In genomic region chr20:35870541-35871307, GRCh38 we compare ENCODE assay signal across 11 cellular contexts.
DNase-seq lines count a peak whose midpoint lies in the region; ATAC-seq, FAIRE-seq and TF ChIP-seq lines count a peak whose summit lies in the region.
"Had no signal": no experiment of that assay in that cellular context is flagged by ENCODE, and none has a peak within 500 bp of the region (broad histone marks: within the 10 kb centered on the region; RNA-seq: fewer than 3 reads in every experiment).

No MANE protein-coding gene starts in this region.

- 70 to 73% methylated on average over 7 of the region's 7 CpGs for WGBS in heart right ventricle, 2 donors

- FAIRE-seq in astrocyte (lab: Jason Lieb, UNC), result no peak

- H3K79me2 ChIP-seq in astrocyte (ENCODE audit: insufficient read depth, low read length), result peaks cover 3% of the 10 kb centered on the region

- TF ChIP-seq CTCF in heart right ventricle (IDR thresholded peaks at IDR 0.05) (no peak), astrocyte (IDR thresholded peaks at IDR 0.05; ENCODE audit: insufficient read depth, low read depth, low read length) (no peak), type B pancreatic cell (conservative IDR thresholded peaks at IDR 0.05) (no peak)

- peak overlapping the region; percentile 75 for H3K4me2 ChIP-seq in astrocyte (ENCODE audit: low read length)

- H3K4me3 ChIP-seq in heart right ventricle (peak overlapping the region in 1 of 10 donors; percentile 26), astrocyte (ENCODE audit: insufficient read depth, low read depth, low read length) (peak overlapping the region; percentile 22), mucosa of stomach (ENCODE audit: low read length) (no peak overlapping the region)

- no peak overlapping the region for H2AFZ ChIP-seq in astrocyte (ENCODE audit: low read depth, low read length)

- peak overlapping the region in 6 of 10 donors; percentile 14 to 68 (median 32) for H3K27ac ChIP-seq in heart right ventricle
- H3K27ac ChIP-seq in astrocyte (ENCODE audit: low read depth, low read length), result peak overlapping the region; percentile 55

- no peaks in the 10 kb centered on the region for H3K9me3 ChIP-seq in heart right ventricle
- H3K9me3 ChIP-seq in astrocyte (ENCODE audit: insufficient read depth, low read depth, low read length), result no peaks in the 10 kb centered on the region
- H3K9me3 ChIP-seq in mucosa of stomach (ENCODE audit: control insufficient read depth, low read length), result no peaks in the 10 kb centered on the region

- H3K9me3 Mint-ChIP-seq in astrocyte (ENCODE audit: unreplicated experiment) (no peaks in the 10 kb centered on the region), type B pancreatic cell (no peaks in the 10 kb centered on the region)

- H3K36me3 ChIP-seq in heart right ventricle (peaks cover 0 to 51% (median 4%) of the 10 kb centered on the region in 9 donors), astrocyte (ENCODE audit: insufficient read depth, low read length) (no peaks in the 10 kb centered on the region), mucosa of stomach (ENCODE audit: control insufficient read depth, insufficient read depth, low read length) (no peaks in the 10 kb centered on the region)

- peak overlapping the region; percentile 13 for H3K27ac Mint-ChIP-seq in astrocyte (ENCODE audit: unreplicated experiment)
- peak overlapping the region; percentile 64 for H3K27ac Mint-ChIP-seq in type B pancreatic cell

- H3K27me3 ChIP-seq in heart right ventricle, result no peaks in the 10 kb centered on the region
- no peaks in the 10 kb centered on the region for H3K27me3 ChIP-seq in astrocyte (ENCODE audit: insufficient read depth, low read length)
- H3K27me3 ChIP-seq in mucosa of stomach (ENCODE audit: control insufficient read depth, insufficient read depth, low read length), result no peaks in the 10 kb centered on the region

- intact Hi-C loops in heart right ventricle (cut with DNase I) (loop anchor here in 1 of 10 donors (10.0 kb wide), 1 partner anchor 136 kb away; no protein-coding TSS in a partner anchor), cardiac septum (cut with DNase I) (no loop called here)

- H3K4me1 ChIP-seq in heart right ventricle (peaks cover 0 to 35% (median 11%) of the 10 kb centered on the region in 9 donors), astrocyte (ENCODE audit: insufficient read depth, low read length) (peaks cover 24% of the 10 kb centered on the region), mucosa of stomach (ENCODE audit: control insufficient read depth, insufficient read depth, low read length) (no peaks in the 10 kb centered on the region)

- H4K20me1 ChIP-seq in astrocyte (ENCODE audit: insufficient read depth, low read length), result no peaks in the 10 kb centered on the region

- DNase-seq in heart right ventricle, result no peak
- DNase-seq in cardiac septum (ENCODE audit: low spot score), result no peak
- peak; percentile 52 for DNase-seq in astrocyte (ENCODE audit: low read depth)
- DNase-seq in type B pancreatic cell (ENCODE audit: extremely low spot score, unreplicated experiment), result no peak
- DNase-seq in DMS153 treated with DMSO at 0.1 percent for 48 hours (lab: John Stamatoyannopoulos, UW; ENCODE audit: unreplicated experiment), result no peak
- no peak for DNase-seq in GM19240 (ENCODE audit: insufficient read length, low spot score)
- DNase-seq: activated CD4-positive, alpha-beta T cell treated with anti-CD3 and anti-CD28 coated beads for 4 hours; AML-193; stimulated activated CD8-positive, alpha-beta memory T cell treated with anti-CD3 and anti-CD28 coated beads, Interleukin-4, amount 100 ng/mL, for 48 hours had no signal

- H3K27me3 Mint-ChIP-seq in astrocyte (ENCODE audit: low read depth, unreplicated experiment), result no peaks in the 10 kb centered on the region
- no peaks in the 10 kb centered on the region for H3K27me3 Mint-ChIP-seq in type B pancreatic cell

- peak overlapping the region; percentile 9 for H3K4me3 Mint-ChIP-seq in astrocyte (ENCODE audit: unreplicated experiment)
- H3K4me3 Mint-ChIP-seq in type B pancreatic cell, result no peak overlapping the region

- peak overlapping the region; percentile 68 for H3K9ac ChIP-seq in astrocyte (ENCODE audit: low read length)
- H3K9ac ChIP-seq in mucosa of stomach (ENCODE audit: low read length), result peak overlapping the region; percentile 28

- ATAC-seq in heart right ventricle (no peak), HG03565 (IDR thresholded peaks at IDR 0.05; ENCODE audit: unreplicated experiment) (no peak)

- peaks cover 26% of the 10 kb centered on the region for H3K4me1 Mint-ChIP-seq in astrocyte (ENCODE audit: low read depth, unreplicated experiment)
- H3K4me1 Mint-ChIP-seq in type B pancreatic cell (ENCODE audit: unreplicated experiment), result peaks cover 6% of the 10 kb centered on the region

- H3K36me3 Mint-ChIP-seq in astrocyte (ENCODE audit: low read depth, unreplicated experiment), result peaks cover 4% of the 10 kb centered on the region
- peaks cover 21% of the 10 kb centered on the region for H3K36me3 Mint-ChIP-seq in type B pancreatic cell
